Comparison of ENCODE assay signal across 15 cellular contexts in genomic region chr7:80614911-80615310, GRCh38. TPM values are rescaled to one million over a fixed set of nuclear protein-coding genes. Genes with fewer than 3 reads are reported as not detected.
DNase-seq lines count a peak whose midpoint lies in the region; TF ChIP-seq lines count a peak whose summit lies in the region.
"Had no signal": no experiment of that assay in that cellular context is flagged by ENCODE, and none has a peak within 500 bp of the region (broad histone marks: within the 10 kb centered on the region; RNA-seq: fewer than 3 reads in every experiment).

No MANE protein-coding gene starts in this region.

- H3K79me2 ChIP-seq in GM23248 (ENCODE audit: insufficient read depth), result no peaks in the 10 kb centered on the region
- H3K79me2 ChIP-seq in smooth muscle cell (ENCODE audit: low read depth), result no peaks in the 10 kb centered on the region
- H3K79me2 ChIP-seq: hepatocyte, parathyroid adenoma had no signal

- H3K4me2 ChIP-seq in GM23248 (ENCODE audit: unreplicated experiment), result peak overlapping the region; percentile 20
- peak overlapping the region; percentile 68 for H3K4me2 ChIP-seq in smooth muscle cell
- H3K4me2 ChIP-seq: hepatocyte had no signal

- DNase-seq in GM23248 (peak; percentile 69), NCI-H2227 treated with DMSO at 0.1 percent for 48 hours (lab: John Stamatoyannopoulos, UW) (peak; percentile 28), fibroblast of peridontal ligament (ENCODE audit: extremely low read depth) (peak; percentile 31), smooth muscle cell (lab: John Stamatoyannopoulos, UW; ENCODE audit: unreplicated experiment) (no peak), A673 (ENCODE audit: low spot score) (no peak)
- no peak for DNase-seq in stimulated activated naive CD4-positive, alpha-beta T cell (lab: John Stamatoyannopoulos, UW)
- no peak for DNase-seq in activated naive CD4-positive, alpha-beta T cell treated with anti-CD3 and anti-CD28 coated beads, Interleukin-2, amount 50 U/mL, for 16 hours
- DNase-seq: activated T-cell treated with anti-CD3 and anti-CD28 coated beads for 4 hours; Caco-2; effector CD4-positive, alpha-beta T cell; Kasumi-1; NCI-H2081; stimulated activated CD4-positive, alpha-beta T cell treated with anti-CD3 and anti-CD28 coated beads, Interleukin-4, amount 100 ng/mL, for 4 hours had no signal

- TF ChIP-seq CTCF in smooth muscle cell (IDR thresholded peaks at IDR 0.05; ENCODE audit: borderline replicate concordance, insufficient read depth, poor library complexity, severe bottlenecking), result no peak
- TF ChIP-seq CTCF in A673 (conservative IDR thresholded peaks at IDR 0.05; ENCODE audit: low read depth, low read length), result no peak

- H3K27me3 ChIP-seq in GM23248 (replicated peaks; ENCODE audit: insufficient read depth) (no peaks in the 10 kb centered on the region), smooth muscle cell (ENCODE audit: low read depth) (no peaks in the 10 kb centered on the region), A673 (replicated peaks; ENCODE audit: insufficient read depth, low read depth, low read length, poor library complexity) (no peaks in the 10 kb centered on the region)
- H3K27me3 ChIP-seq: hepatocyte had no signal

- H3K27ac ChIP-seq in GM23248 (peak overlapping the region; percentile 27), smooth muscle cell (ENCODE audit: low read depth) (peak overlapping the region; percentile 78), A673 (ENCODE audit: low read depth, low read length, poor library complexity, severe bottlenecking) (no peak overlapping the region)
- H3K27ac ChIP-seq: hepatocyte, parathyroid adenoma had no signal

- CTCF ChIA-PET in A673 (lab: Charles Lee), result no interaction called here

- no peak overlapping the region for H3K4me3 ChIP-seq in GM23248
- no peak overlapping the region for H3K4me3 ChIP-seq in smooth muscle cell
- H3K4me3 ChIP-seq in A673 (ENCODE audit: low read depth, low read length, poor library complexity, severe bottlenecking), result no peak overlapping the region
- H3K4me3 ChIP-seq: hepatocyte had no signal

- H3K9me3 ChIP-seq in GM23248 (ENCODE audit: low read depth) (no peaks in the 10 kb centered on the region), smooth muscle cell (replicated peaks; ENCODE audit: low read depth) (no peaks in the 10 kb centered on the region), A673 (ENCODE audit: low read depth, low read length, poor library complexity, severe bottlenecking) (peaks cover 4% of the 10 kb centered on the region)
- H3K9me3 ChIP-seq: Caco-2 had no signal

- peak overlapping the region; percentile 70 for H2AFZ ChIP-seq in GM23248
- peak overlapping the region; percentile 81 for H2AFZ ChIP-seq in smooth muscle cell (ENCODE audit: low read depth)
- H2AFZ ChIP-seq: hepatocyte, parathyroid adenoma had no signal

- WGBS in GM23248 (ENCODE audit: low coverage in 1 of 2, low lambda C conversion rate in 2 of 2, missing lambda C conversion rate in 2 of 2), 2 experiments, result 19% methylated on average over 5 of the region's 5 CpGs
- WGBS in smooth muscle cell (ENCODE audit: low lambda C conversion rate), result 20% methylated on average over 5 of the region's 5 CpGs

- H3K9me2 ChIP-seq in GM23248 (ENCODE audit: insufficient read depth), result no peaks in the 10 kb centered on the region

- no TSS peak for BruUV-seq in A673 (replicated peaks; lab: Mats Ljungman, UMichigan)

- intact Hi-C loops in A673 (cut with micrococcal nuclease; ENCODE audit: unreplicated experiment), result no loop called here

- POLR2A ChIA-PET in A673 (lab: Charles Lee; ENCODE audit: low non-redundant PET), result no interaction called here

- H3F3A ChIP-seq in GM23248 (ENCODE audit: insufficient read depth) (peaks cover 18% of the 10 kb centered on the region), smooth muscle cell (ENCODE audit: low read depth) (peaks cover 15% of the 10 kb centered on the region)

- H3K9ac ChIP-seq in GM23248, result no peak overlapping the region
- no peak overlapping the region for H3K9ac ChIP-seq in smooth muscle cell (ENCODE audit: low read depth)
- H3K9ac ChIP-seq: parathyroid adenoma had no signal

- no peaks in the 10 kb centered on the region for H3K36me3 ChIP-seq in GM23248 (ENCODE audit: low read depth)
- no peaks in the 10 kb centered on the region for H3K36me3 ChIP-seq in smooth muscle cell (ENCODE audit: low read depth)
- H3K36me3 ChIP-seq in A673 (ENCODE audit: insufficient read depth, low read length, poor library complexity, severe bottlenecking), result no peaks in the 10 kb centered on the region

- in situ Hi-C loops in GM23248 (cut with MboI), result no loop called here

- peaks cover 31% of the 10 kb centered on the region for H3K4me1 ChIP-seq in GM23248 (ENCODE audit: insufficient read depth)
- H3K4me1 ChIP-seq in smooth muscle cell (ENCODE audit: low read depth), result peaks cover 13% of the 10 kb centered on the region
- peaks cover 20% of the 10 kb centered on the region for H3K4me1 ChIP-seq in A673 (ENCODE audit: insufficient read depth, low read length, poor library complexity, severe bottlenecking)

- H4K20me1 ChIP-seq in GM23248 (ENCODE audit: insufficient read depth), result no peaks in the 10 kb centered on the region
- H4K20me1 ChIP-seq in smooth muscle cell (ENCODE audit: low read depth), result no peaks in the 10 kb centered on the region

RNA-seq across cellular contexts. Expression of gene CD36, which starts 23.5 kb away (rescaled TPM):
- 1.3 TPM in 1 of 2 replicates, not detected in the other for total RNA-seq in GM23248 (2014; rRNA removed; shearing (Covaris generic))
- 0.48 and 0.53 TPM in 2 replicates for polyA plus RNA-seq in GM23248 (2016; fragmentation: Nextera tagmentation; extraction: Ambion mirVana)
- total RNA-seq in smooth muscle cell, result 1.7 and 2.8 TPM in 2 replicates
- polyA plus RNA-seq in smooth muscle cell, result 0.44 and 0.64 TPM in 2 replicates
- 0.39 and 0.83 TPM in 2 replicates for total RNA-seq in A673 (2021)
- total RNA-seq: Caco-2 had no signal

Comparison
In these comparisons a context has a peak if more than half of its experiments do, and no peak if none do; other contexts are left out.
1. DNase-seq: peak in GM23248 (single experiment), NCI-H2227 treated with DMSO at 0.1 percent for 48 hours (single experiment) and fibroblast of peridontal ligament (single experiment); none in smooth muscle cell (single experiment), A673 (single experiment), stimulated activated naive CD4-positive, alpha-beta T cell (0 of 6) and activated naive CD4-positive, alpha-beta T cell treated with anti-CD3 and anti-CD28 coated beads, Interleukin-2, amount 50 U/mL, for 16 hours (single experiment).